In genomic region chr3:50245831-50246516, GRCh38 we compare ENCODE assay signal across 8 cellular contexts.
DNase-seq lines count a peak whose midpoint lies in the region; ATAC-seq lines count a peak whose summit lies in the region.

No MANE protein-coding gene starts in this region.

- peak; percentile 74 for ATAC-seq in HG02884 (IDR thresholded peaks at IDR 0.05; ENCODE audit: unreplicated experiment)
- ATAC-seq in activated CD4-positive, CD25-positive, alpha-beta regulatory T cell treated with anti-CD3 and anti-CD28 coated beads, Interleukin-2, amount 50 U/mL, for 24 hours = peak; percentile 79 to 84

- DNase-seq in NCI-H1417 (lab: John Stamatoyannopoulos, UW) = peak; percentile 73 to 87 (median 76)
- no peak for DNase-seq in NCI-H1417 treated with DMSO at 0.1 percent for 48 hours (lab: John Stamatoyannopoulos, UW)
- DNase-seq in NCI-H2171 (lab: John Stamatoyannopoulos, UW) = peak; percentile 30
- DNase-seq in central memory CD4-positive, alpha-beta T cell = peak; percentile 90
- peak; percentile 65 for DNase-seq in kidney glomerular epithelial cell (lab: John Stamatoyannopoulos, UW)
- peak; percentile 98 for DNase-seq in stimulated activated CD4-positive, alpha-beta T cell treated with anti-CD3 and anti-CD28 coated beads, Interleukin-15, amount 100 ng/mL, for 24 hours
